18 cellular contexts compared by ENCODE assay signal in the genomic region with DNA sequence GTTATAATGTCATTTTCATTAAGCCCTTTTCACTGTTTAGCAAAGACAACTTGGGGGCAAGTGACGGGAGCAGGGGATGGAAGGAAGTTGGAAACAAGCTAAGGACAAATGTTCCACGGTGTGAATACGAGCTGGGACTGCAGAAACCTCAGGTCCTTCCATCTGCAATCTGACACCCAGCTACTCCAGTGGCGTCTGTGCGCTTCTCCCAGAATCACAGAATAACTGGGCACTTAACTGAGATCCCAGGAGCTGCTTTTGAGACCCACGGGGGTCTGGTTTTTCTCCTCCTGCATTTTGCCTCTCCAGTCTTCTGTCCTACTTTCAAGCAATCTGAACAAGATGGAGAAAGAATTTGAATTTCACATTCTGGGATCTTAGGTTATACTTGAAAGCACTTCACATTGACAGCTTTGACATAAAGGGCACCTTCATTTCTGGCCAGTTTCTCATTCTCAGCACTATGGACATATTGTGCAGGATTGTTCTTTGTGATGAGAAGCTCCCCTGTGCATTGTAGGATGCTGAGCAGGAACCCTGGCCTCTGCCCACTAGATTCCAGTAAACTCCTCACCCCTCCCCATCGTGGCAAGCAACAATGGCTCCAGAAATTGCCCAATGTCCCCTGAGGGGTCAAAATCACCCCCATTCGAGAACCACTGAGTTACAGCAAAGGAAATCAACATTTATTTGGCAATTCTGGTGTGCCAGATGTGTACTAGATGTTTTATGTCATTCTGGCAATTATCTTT.
DNase-seq lines count a peak whose midpoint lies in the region; ATAC-seq and TF ChIP-seq lines count a peak whose summit lies in the region.
"Had no signal": no experiment of that assay in that cellular context is flagged by ENCODE, and none has a peak within 500 bp of the region (broad histone marks: within the 10 kb centered on the region; RNA-seq: fewer than 3 reads in every experiment).

No MANE protein-coding gene starts in this region.

- H3K9me3 ChIP-seq in gastroesophageal sphincter: no peaks in the 10 kb centered on the region
- H3K9me3 ChIP-seq in muscle layer of duodenum (ENCODE audit: control insufficient read depth in 1 of 2, low read length in 2 of 2): no peaks in the 10 kb centered on the region

- DNase-seq in A172 (ENCODE audit: low spot score) (peak; percentile 4), NCI-H146 (lab: John Stamatoyannopoulos, UW) (no peak), EL (no peak), head of caudate nucleus (no peak)
- DNase-seq: activated CD8-positive, alpha-beta T cell treated with anti-CD3 and anti-CD28 coated beads for 36 hours; anterior cingulate cortex; COR-L47; GDM1; islet precursor cell; KG1; NCI-H1105; NCI-H446; OCI-M1 had no signal

- WGBS in gastroesophageal sphincter (ENCODE audit: low coverage in 1 of 2), 2 donors: 30% methylated on average over 8 of the region's 8 CpGs

- TF ChIP-seq POLR2A in gastroesophageal sphincter (IDR thresholded peaks at IDR 0.05): no peak

- peak overlapping the region; percentile 29 to 75 (median 74) for H3K27ac ChIP-seq in gastroesophageal sphincter
- H3K27ac ChIP-seq in muscle layer of duodenum (ENCODE audit: low read length): peak overlapping the region; percentile 29

- intact Hi-C loops in head of caudate nucleus (cut with DNase I): no loop called here

- H3K27me3 ChIP-seq in gastroesophageal sphincter (no peaks in the 10 kb centered on the region), muscle layer of duodenum (ENCODE audit: low read depth, low read length) (no peaks in the 10 kb centered on the region)

- no peak for ATAC-seq in gastroesophageal sphincter
- no peak for ATAC-seq in GM21576 (IDR thresholded peaks at IDR 0.05; ENCODE audit: unreplicated experiment)
- ATAC-seq: activated CD8-positive, alpha-beta T cell treated with anti-CD3 and anti-CD28 coated beads for 36 hours; SK-N-SH treated with all-trans-retinoic acid at 6 μM for 48 hours had no signal

- H3K36me3 ChIP-seq in gastroesophageal sphincter: no peaks in the 10 kb centered on the region
- H3K36me3 ChIP-seq in muscle layer of duodenum (ENCODE audit: control insufficient read depth in 1 of 2, insufficient read depth in 2 of 2, low read length in 2 of 2): no peaks in the 10 kb centered on the region

- TF ChIP-seq CTCF in WI38 (IDR thresholded peaks at IDR 0.05; ENCODE audit: low read depth, low read length): no peak
- TF ChIP-seq CTCF in gastroesophageal sphincter (IDR thresholded peaks at IDR 0.05): no peak

- peak overlapping the region; percentile 10; the same call in 1 of the 2 replicates for H3K4me3 ChIP-seq in WI38 (ENCODE audit: low read depth, low read length)
- H3K4me3 ChIP-seq in gastroesophageal sphincter: peak overlapping the region; percentile 7 to 8
- peak overlapping the region; percentile 21 to 41 for H3K4me3 ChIP-seq in muscle layer of duodenum (ENCODE audit: low read depth in 1 of 2, low read length in 2 of 2)

- H3K4me1 ChIP-seq in gastroesophageal sphincter (peaks cover 7 to 55% (median 8%) of the 10 kb centered on the region in 3 donors), muscle layer of duodenum (ENCODE audit: control insufficient read depth in 1 of 2, insufficient read depth in 2 of 2, low read length in 2 of 2) (no peaks in the 10 kb centered on the region)

- no peak for TF ChIP-seq EP300 in gastroesophageal sphincter (IDR thresholded peaks at IDR 0.05)
